1 cellular context compared by ENCODE assay signal in genomic region chr13:69524459-69525155, GRCh38.
TF ChIP-seq lines count a peak whose summit lies in the region.

No MANE protein-coding gene starts in this region.

TF ChIP-seq in WTC11, 78 proteins besides CTCF, POLR2A, EP300 and RAD21 (continued from another document):
- TF ChIP-seq, protein P1, sequence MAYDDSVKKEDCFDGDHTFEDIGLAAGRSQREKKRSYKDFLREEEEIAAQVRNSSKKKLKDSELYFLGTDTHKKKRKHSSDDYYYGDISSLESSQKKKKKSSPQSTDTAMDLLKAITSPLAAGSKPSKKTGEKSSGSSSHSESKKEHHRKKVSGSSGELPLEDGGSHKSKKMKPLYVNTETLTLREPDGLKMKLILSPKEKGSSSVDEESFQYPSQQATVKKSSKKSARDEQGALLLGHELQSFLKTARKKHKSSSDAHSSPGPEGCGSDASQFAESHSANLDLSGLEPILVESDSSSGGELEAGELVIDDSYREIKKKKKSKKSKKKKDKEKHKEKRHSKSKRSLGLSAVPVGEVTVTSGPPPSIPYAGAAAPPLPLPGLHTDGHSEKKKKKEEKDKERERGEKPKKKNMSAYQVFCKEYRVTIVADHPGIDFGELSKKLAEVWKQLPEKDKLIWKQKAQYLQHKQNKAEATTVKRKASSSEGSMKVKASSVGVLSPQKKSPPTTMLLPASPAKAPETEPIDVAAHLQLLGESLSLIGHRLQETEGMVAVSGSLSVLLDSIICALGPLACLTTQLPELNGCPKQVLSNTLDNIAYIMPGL (CRISPR knock-in tag; IDR thresholded peaks at IDR 0.05) = no peak
- TF ChIP-seq ESRRA (CRISPR knock-in tag; IDR thresholded peaks at IDR 0.05; ENCODE audit: borderline replicate concordance) (no peak), TCF7 (CRISPR knock-in tag; IDR thresholded peaks at IDR 0.05; ENCODE audit: low read depth) (no peak), ZNF121 (CRISPR knock-in tag; IDR thresholded peaks at IDR 0.05) (no peak)
- TF ChIP-seq, protein P2, sequence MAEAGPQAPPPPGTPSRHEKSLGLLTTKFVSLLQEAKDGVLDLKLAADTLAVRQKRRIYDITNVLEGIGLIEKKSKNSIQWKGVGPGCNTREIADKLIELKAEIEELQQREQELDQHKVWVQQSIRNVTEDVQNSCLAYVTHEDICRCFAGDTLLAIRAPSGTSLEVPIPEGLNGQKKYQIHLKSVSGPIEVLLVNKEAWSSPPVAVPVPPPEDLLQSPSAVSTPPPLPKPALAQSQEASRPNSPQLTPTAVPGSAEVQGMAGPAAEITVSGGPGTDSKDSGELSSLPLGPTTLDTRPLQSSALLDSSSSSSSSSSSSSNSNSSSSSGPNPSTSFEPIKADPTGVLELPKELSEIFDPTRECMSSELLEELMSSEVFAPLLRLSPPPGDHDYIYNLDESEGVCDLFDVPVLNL (CRISPR knock-in tag; IDR thresholded peaks at IDR 0.05; ENCODE audit: borderline replicate concordance, low read depth) = no peak
- TF ChIP-seq, protein P3, sequence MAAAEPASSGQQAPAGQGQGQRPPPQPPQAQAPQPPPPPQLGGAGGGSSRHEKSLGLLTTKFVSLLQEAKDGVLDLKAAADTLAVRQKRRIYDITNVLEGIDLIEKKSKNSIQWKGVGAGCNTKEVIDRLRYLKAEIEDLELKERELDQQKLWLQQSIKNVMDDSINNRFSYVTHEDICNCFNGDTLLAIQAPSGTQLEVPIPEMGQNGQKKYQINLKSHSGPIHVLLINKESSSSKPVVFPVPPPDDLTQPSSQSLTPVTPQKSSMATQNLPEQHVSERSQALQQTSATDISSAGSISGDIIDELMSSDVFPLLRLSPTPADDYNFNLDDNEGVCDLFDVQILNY (CRISPR knock-in tag; IDR thresholded peaks at IDR 0.05) = no peak
TF ChIP-seq in WTC11: peak in this region for 0.
